Comparison of ENCODE assay signal across 1 cellular context in the genomic region with DNA sequence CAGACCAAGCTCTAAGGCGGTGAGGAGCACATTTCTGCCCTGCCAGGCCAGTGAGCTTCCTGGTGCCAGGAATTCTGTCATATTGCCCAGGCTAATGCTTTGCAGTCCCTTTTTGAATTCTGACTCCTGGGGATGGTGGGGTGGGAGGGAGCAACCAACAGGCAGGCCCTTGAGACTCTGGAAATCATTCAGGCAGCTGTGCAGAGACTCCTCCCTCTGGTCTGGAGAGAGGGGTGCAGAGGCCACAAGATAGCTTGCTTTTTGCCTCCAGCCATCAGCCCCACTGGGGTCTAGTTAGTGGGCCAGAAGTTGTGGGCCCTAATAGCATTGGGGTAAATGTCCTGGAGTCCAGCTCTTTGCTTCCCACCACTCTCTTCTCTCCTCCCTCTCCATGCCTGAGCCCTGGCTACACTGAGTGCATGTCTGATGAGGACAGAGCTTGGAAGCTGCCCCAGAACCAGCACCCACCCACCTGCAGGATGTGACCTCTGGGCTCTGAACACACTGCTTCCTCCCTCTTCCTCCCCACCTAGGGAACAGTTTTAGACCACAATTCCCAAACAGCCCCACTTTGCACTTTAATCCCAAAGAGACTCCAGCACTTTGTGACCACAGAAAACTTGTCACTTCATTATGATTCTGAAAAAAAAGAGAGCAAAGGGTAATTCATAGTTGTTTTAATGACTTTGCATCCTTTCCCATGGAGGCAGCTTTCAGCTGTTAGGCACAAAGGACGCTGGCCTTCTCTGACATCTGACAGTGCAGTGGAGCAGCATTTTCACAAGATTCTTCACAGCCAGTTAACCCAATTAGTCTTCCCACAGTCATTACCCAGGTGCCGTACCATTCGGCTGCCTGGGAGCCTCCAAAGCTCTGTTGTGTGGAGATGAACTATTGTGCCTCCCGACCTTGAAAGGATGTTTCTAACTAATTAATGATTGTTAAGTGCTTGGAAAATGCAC.
TF ChIP-seq lines count a peak whose summit lies in the region.

No MANE protein-coding gene starts in this region.

TF ChIP-seq in WTC11, 78 proteins besides CTCF, POLR2A, EP300 and RAD21 (continued from another document):
- TF ChIP-seq, protein P1, sequence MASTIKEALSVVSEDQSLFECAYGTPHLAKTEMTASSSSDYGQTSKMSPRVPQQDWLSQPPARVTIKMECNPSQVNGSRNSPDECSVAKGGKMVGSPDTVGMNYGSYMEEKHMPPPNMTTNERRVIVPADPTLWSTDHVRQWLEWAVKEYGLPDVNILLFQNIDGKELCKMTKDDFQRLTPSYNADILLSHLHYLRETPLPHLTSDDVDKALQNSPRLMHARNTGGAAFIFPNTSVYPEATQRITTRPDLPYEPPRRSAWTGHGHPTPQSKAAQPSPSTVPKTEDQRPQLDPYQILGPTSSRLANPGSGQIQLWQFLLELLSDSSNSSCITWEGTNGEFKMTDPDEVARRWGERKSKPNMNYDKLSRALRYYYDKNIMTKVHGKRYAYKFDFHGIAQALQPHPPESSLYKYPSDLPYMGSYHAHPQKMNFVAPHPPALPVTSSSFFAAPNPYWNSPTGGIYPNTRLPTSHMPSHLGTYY (CRISPR knock-in tag; IDR thresholded peaks at IDR 0.05), result no peak
- TF ChIP-seq ZNF219 (CRISPR knock-in tag; IDR thresholded peaks at IDR 0.05; ENCODE audit: borderline replicate concordance), result no peak
- no peak for TF ChIP-seq TCF7 (CRISPR knock-in tag; IDR thresholded peaks at IDR 0.05; ENCODE audit: low read depth)
- TF ChIP-seq MLX (CRISPR knock-in tag; IDR thresholded peaks at IDR 0.05), result no peak
- TF ChIP-seq CREB1 (CRISPR knock-in tag; IDR thresholded peaks at IDR 0.05), result no peak
- no peak for TF ChIP-seq CDX4 (CRISPR knock-in tag; IDR thresholded peaks at IDR 0.05; ENCODE audit: borderline replicate concordance)
- TF ChIP-seq ZNF396 (CRISPR knock-in tag; IDR thresholded peaks at IDR 0.05; ENCODE audit: borderline replicate concordance), result no peak
- no peak for TF ChIP-seq PREB (CRISPR knock-in tag; IDR thresholded peaks at IDR 0.05; ENCODE audit: borderline replicate concordance)
- TF ChIP-seq CBFB (CRISPR knock-in tag; IDR thresholded peaks at IDR 0.05; ENCODE audit: low read depth), result no peak
